16 cellular contexts compared by ENCODE assay signal in genomic region chr2:105449083-105449482, GRCh38. TPM values are rescaled to one million over a fixed set of nuclear protein-coding genes. Genes with fewer than 3 reads are reported as not detected.
DNase-seq lines count a peak whose midpoint lies in the region; ATAC-seq, FAIRE-seq and TF ChIP-seq lines count a peak whose summit lies in the region.
"Had no signal": no experiment of that assay in that cellular context is flagged by ENCODE, and none has a peak within 500 bp of the region (broad histone marks: within the 10 kb centered on the region; RNA-seq: fewer than 3 reads in every experiment).

No MANE protein-coding gene starts in this region.

- intact Hi-C loops in Right ventricle myocardium superior (cut with DNase I) = no loop called here
- intact Hi-C loops in left ventricle myocardium inferior (cut with micrococcal nuclease) = no loop called here
- intact Hi-C loops in upper lobe of right lung (cut with DNase I) = no loop called here

- ATAC-seq in Right ventricle myocardium superior (ENCODE audit: poor library complexity) (peak; percentile 69), upper lobe of right lung (peak; percentile 58), GM18511 (IDR thresholded peaks at IDR 0.05; ENCODE audit: unreplicated experiment) (no peak), HG03571 (IDR thresholded peaks at IDR 0.05; ENCODE audit: unreplicated experiment) (no peak)
- ATAC-seq: body of pancreas; effector memory CD8-positive, alpha-beta T cell; gastroesophageal sphincter had no signal

- no peak for FAIRE-seq in frontal cortex (lab: Jason Lieb, UNC)

- H3K27ac ChIP-seq in left ventricle myocardium inferior (replicated peaks) = no peak overlapping the region
- H3K27ac ChIP-seq in epithelial cell of prostate = peak overlapping the region; percentile 45
- no peak overlapping the region for H3K27ac ChIP-seq in upper lobe of right lung
- H3K27ac ChIP-seq: body of pancreas, gastroesophageal sphincter had no signal

- H3K36me3 ChIP-seq in left ventricle myocardium inferior (no peaks in the 10 kb centered on the region), upper lobe of right lung (no peaks in the 10 kb centered on the region)
- H3K36me3 ChIP-seq: gastroesophageal sphincter, HAP-1 had no signal

- no peak for TF ChIP-seq CTCF in left ventricle myocardium inferior (IDR thresholded peaks at IDR 0.05; ENCODE audit: borderline replicate concordance)
- TF ChIP-seq CTCF in upper lobe of right lung (IDR thresholded peaks at IDR 0.05) = no peak

- H3K4me3 ChIP-seq in left ventricle myocardium inferior (no peak overlapping the region), upper lobe of right lung (no peak overlapping the region)
- H3K4me3 ChIP-seq: body of pancreas, gastroesophageal sphincter, HAP-1 had no signal

- H3K9me3 ChIP-seq in left ventricle myocardium inferior (replicated peaks) (no peaks in the 10 kb centered on the region), upper lobe of right lung (no peaks in the 10 kb centered on the region)
- H3K9me3 ChIP-seq: body of pancreas, gastroesophageal sphincter, HAP-1 had no signal

- DNase-seq in Right ventricle myocardium superior (no peak), left ventricle myocardium inferior (no peak), NCI-H774 (lab: John Stamatoyannopoulos, UW) (peak; percentile 87), epithelial cell of prostate (ENCODE audit: low read depth, low spot score) (no peak), upper lobe of right lung (no peak), frontal cortex (ENCODE audit: low spot score in 2 of 2) (no peak)
- DNase-seq: activated CD4-positive, alpha-beta memory T cell treated with anti-CD3 and anti-CD28 coated beads, Interleukin-2, amount 10 ng/mL, durations not matched to agents 7 days and 5 days; body of pancreas; Calu3; effector memory CD8-positive, alpha-beta T cell; NCI-H226; stimulated activated CD4-positive, alpha-beta T cell treated with anti-CD3 and anti-CD28 coated beads, Interleukin-15, amount 100 ng/mL, for 24 hours had no signal

- H3K4me1 ChIP-seq in left ventricle myocardium inferior (peaks cover 8% of the 10 kb centered on the region), upper lobe of right lung (no peaks in the 10 kb centered on the region)
- H3K4me1 ChIP-seq: body of pancreas, HAP-1 had no signal

- no peaks in the 10 kb centered on the region for H3K27me3 ChIP-seq in left ventricle myocardium inferior (ENCODE audit: low read depth)
- no peaks in the 10 kb centered on the region for H3K27me3 ChIP-seq in upper lobe of right lung
- H3K27me3 ChIP-seq: body of pancreas, gastroesophageal sphincter had no signal

RNA-seq across cellular contexts. Expression of gene FHL2, which starts 50.2 kb away (rescaled TPM):
- 1,567 TPM for total RNA-seq in Right ventricle myocardium superior
- total RNA-seq in left ventricle myocardium inferior = 2,742 TPM
- 13.8 TPM for total RNA-seq in upper lobe of right lung
- 2.4 TPM for total RNA-seq in frontal cortex

Comparison
In these comparisons a context has a peak if more than half of its experiments do, and no peak if none do; other contexts are left out.
1. ATAC-seq: peak in Right ventricle myocardium superior (single experiment) and upper lobe of right lung (single experiment); none in GM18511 (single experiment) and HG03571 (single experiment).
2. RNA of gene FHL2, which starts 50.2 kb away (total RNA-seq): 2,742 TPM in left ventricle myocardium inferior (single experiment) and 1,567 TPM in Right ventricle myocardium superior (single experiment); 13.8 TPM in upper lobe of right lung (single experiment) and 2.4 TPM in frontal cortex (single experiment); every median in the first group is over 100 times any median in the second.